ENCODE assay signal across 17 cellular contexts in the genomic region with DNA sequence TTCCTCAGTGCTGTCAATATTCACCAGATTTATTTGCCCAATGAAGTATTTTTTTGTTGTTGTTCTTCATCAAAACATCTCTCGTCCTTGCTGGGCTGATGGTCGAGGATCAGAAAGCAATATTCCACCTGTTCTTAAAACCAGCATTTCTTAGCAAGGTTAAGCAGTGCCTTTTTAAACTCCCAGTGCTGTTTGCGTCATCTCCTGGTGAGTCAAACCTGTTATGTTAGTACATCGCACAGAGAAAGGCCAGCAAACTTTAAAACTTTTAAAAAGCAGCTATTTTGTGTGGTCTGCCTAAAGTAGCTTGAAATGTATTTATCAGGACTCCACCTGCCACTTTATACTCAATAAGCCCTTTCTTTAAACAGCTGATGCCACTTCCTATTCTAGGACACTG.
A peak's percentile ranks its signal among the peaks of the same experiment; 100 is the strongest.
DNase-seq lines count a peak whose midpoint lies in the region; TF ChIP-seq lines count a peak whose summit lies in the region.
"Had no signal": no experiment of that assay in that cellular context is flagged by ENCODE, and none has a peak within 500 bp of the region (broad histone marks: within the 10 kb centered on the region; RNA-seq: fewer than 3 reads in every experiment).

No MANE protein-coding gene starts in this region.

- no peaks in the 10 kb centered on the region for H3K9me3 ChIP-seq in AG04450 (ENCODE audit: control insufficient read depth, insufficient read depth, low read length)
- H3K9me3 ChIP-seq in GM23248 (ENCODE audit: low read depth) = no peaks in the 10 kb centered on the region
- no peaks in the 10 kb centered on the region for H3K9me3 ChIP-seq in mammary epithelial cell (replicated peaks; ENCODE audit: insufficient read depth, low read length)

- CTCF ChIA-PET in AG04450 (lab: Charles Lee) = no interaction called here
- CTCF ChIA-PET in mammary epithelial cell (lab: Charles Lee; ENCODE audit: low non-redundant PET) = no interaction called here

- no peak overlapping the region for H2AFZ ChIP-seq in GM23248
- no peak overlapping the region for H2AFZ ChIP-seq in mammary epithelial cell (ENCODE audit: low read depth, low read length)

- no peak overlapping the region for H3K9ac ChIP-seq in GM23248
- no peak overlapping the region for H3K9ac ChIP-seq in mammary epithelial cell (ENCODE audit: insufficient read depth, low read length)

- dilution Hi-C loops in mammary epithelial cell (cut with HindIII; ENCODE audit: low sequenced_read_pairs) = no loop called here

- TF ChIP-seq CTCF in AG04450 (IDR thresholded peaks at IDR 0.05; ENCODE audit: low read depth, low read length) (no peak), mammary epithelial cell (conservative IDR thresholded peaks at IDR 0.05 in 1 of 2, IDR thresholded peaks at IDR 0.05 in 1 of 2; ENCODE audit: extremely low read depth in 1 of 2, insufficient read depth in 1 of 2, low read depth in 1 of 2, low read length in 2 of 2) (no peak), fibroblast of villous mesenchyme (IDR thresholded peaks at IDR 0.05; ENCODE audit: insufficient read depth, low read depth, low read length) (no peak)

- 0 out of 2 replicates have a peak, but pooled peaks cover 8% of the 10 kb centered on the region for H3K4me1 ChIP-seq in GM23248 (ENCODE audit: insufficient read depth)
- H3K4me1 ChIP-seq in mammary epithelial cell (ENCODE audit: insufficient read depth, low read length) = no peaks in the 10 kb centered on the region

- H3K79me2 ChIP-seq in GM23248 (ENCODE audit: insufficient read depth) = no peaks in the 10 kb centered on the region
- no peaks in the 10 kb centered on the region for H3K79me2 ChIP-seq in mammary epithelial cell (ENCODE audit: insufficient read depth, low read length)

- intact Hi-C loops in mammary epithelial cell (cut with micrococcal nuclease) = no loop called here

- H3K27me3 ChIP-seq in AG04450 (ENCODE audit: control insufficient read depth, insufficient read depth, low read length) (no peaks in the 10 kb centered on the region), GM23248 (replicated peaks; ENCODE audit: insufficient read depth) (no peaks in the 10 kb centered on the region), mammary epithelial cell (ENCODE audit: insufficient read depth, low read length) (no peaks in the 10 kb centered on the region)

- H3K36me3 ChIP-seq in GM23248 (ENCODE audit: low read depth) (no peaks in the 10 kb centered on the region), mammary epithelial cell (ENCODE audit: insufficient read depth, low read length) (no peaks in the 10 kb centered on the region)

- no peaks in the 10 kb centered on the region for H3F3A ChIP-seq in GM23248 (ENCODE audit: insufficient read depth)

- H3K27ac ChIP-seq in AG04450 (ENCODE audit: low read depth, low read length) (no peak overlapping the region), GM23248 (no peak overlapping the region), mammary epithelial cell (ENCODE audit: insufficient read depth, low read depth, low read length) (no peak overlapping the region), substantia nigra (ENCODE audit: low read depth, low read length, poor library complexity, severe bottlenecking) (no peak overlapping the region)

- H3K4me2 ChIP-seq in GM23248 (ENCODE audit: unreplicated experiment) (no peak overlapping the region), mammary epithelial cell (ENCODE audit: insufficient read depth, low read depth, low read length) (no peak overlapping the region)

- no peaks in the 10 kb centered on the region; the same call in 1 of the 2 replicates for H3K9me2 ChIP-seq in GM23248 (ENCODE audit: insufficient read depth)

- H4K20me1 ChIP-seq in GM23248 (ENCODE audit: insufficient read depth) (no peaks in the 10 kb centered on the region), mammary epithelial cell (ENCODE audit: insufficient read depth, low read length) (no peaks in the 10 kb centered on the region)

- in situ Hi-C loops in GM23248 (cut with MboI) = no loop called here
- in situ Hi-C loops in mammary epithelial cell (cut with MboI; ENCODE audit: low sequenced_read_pairs in 2 of 2) = no loop called here

- POLR2A ChIA-PET in AG04450 (lab: Yijun Ruan, JAX) = no interaction called here

- H3K4me3 ChIP-seq in AG04450 (ENCODE audit: low read depth, low read length) (no peak overlapping the region), GM23248 (no peak overlapping the region), mammary epithelial cell (replicated peaks in 1 of 3; ENCODE audit: insufficient read depth in 1 of 3, low read depth in 2 of 3, low read length in 3 of 3) (no peak overlapping the region), fibroblast of villous mesenchyme (ENCODE audit: low read depth, low read length) (no peak overlapping the region)

- DNase-seq in AG04450 (ENCODE audit: low read depth, low spot score) (peak; percentile 7), GM23248 (peak; percentile 66), mammary epithelial cell (peak; percentile 37), fibroblast of villous mesenchyme (ENCODE audit: low read depth) (peak; percentile 16), NOMO-1 treated with dmso at 0.1 percent for 144 hours (lab: John Stamatoyannopoulos, UW; ENCODE audit: unreplicated experiment) (no peak), substantia nigra (lab: John Stamatoyannopoulos, UW) (no peak), occipital lobe (lab: John Stamatoyannopoulos, UW) (no peak), HCEC 1CT (no peak)
- DNase-seq: 8988T; AML-193; Calu3; CD4-positive, CD25-positive, alpha-beta regulatory T cell; GDM1; H7; NCI-H1092; NCI-H1694; Right ventricle myocardium superior had no signal

- WGBS in GM23248 (ENCODE audit: low coverage in 1 of 2, low lambda C conversion rate in 2 of 2, missing lambda C conversion rate in 2 of 2), 2 experiments = 13 to 15% methylated on average over 4 of the region's 4 CpGs
- WGBS in mammary epithelial cell (ENCODE audit: low coverage, missing lambda C conversion rate) = 25% methylated on average over 4 of the region's 4 CpGs

- no TSS peak for BruUV-seq in mammary epithelial cell (replicated peaks; lab: Mats Ljungman, UMichigan)

Comparison
In these comparisons a context has a peak if more than half of its experiments do, and no peak if none do; other contexts are left out.
1. DNase-seq: peak in AG04450 (single experiment), GM23248 (single experiment), mammary epithelial cell (single experiment) and fibroblast of villous mesenchyme (single experiment); none in NOMO-1 treated with dmso at 0.1 percent for 144 hours (single experiment), substantia nigra (0 of 49), occipital lobe (single experiment) and HCEC 1CT (single experiment).